14 cellular contexts compared by ENCODE assay signal in the genomic region with DNA sequence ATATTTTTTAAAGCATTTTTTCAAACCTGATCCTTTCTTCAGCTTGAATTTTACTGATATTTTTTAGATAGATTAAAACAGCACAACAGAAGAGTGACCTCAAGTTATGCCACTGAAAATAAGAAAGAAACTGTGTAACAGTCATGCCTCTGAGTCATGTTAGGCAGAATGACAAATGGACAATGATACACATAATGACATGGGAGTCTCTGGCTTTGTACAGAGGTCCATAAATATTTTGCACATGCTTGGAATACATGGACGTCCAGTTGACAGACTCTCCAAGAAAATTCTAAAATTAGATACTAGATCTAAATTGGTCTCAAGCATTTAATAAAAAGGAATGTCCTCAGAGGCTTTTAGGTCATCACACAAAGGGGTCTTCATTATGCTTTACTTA.
"Had no signal": no experiment of that assay in that cellular context is flagged by ENCODE, and none has a peak within 500 bp of the region (broad histone marks: within the 10 kb centered on the region; RNA-seq: fewer than 3 reads in every experiment).

No MANE protein-coding gene starts in this region.

- ATAC-seq: activated T-helper 17 cell treated with anti-CD3 and anti-CD28 coated beads, Interleukin-2, amount 50 U/mL, for 72 hours; left lung; pancreas had no signal

- H3K27ac ChIP-seq: brain microvascular endothelial cell, left lung, pancreas, thyroid gland had no signal

- H3K9me3 ChIP-seq: left lung, pancreas, thyroid gland had no signal

- H3K4me3 ChIP-seq: left lung, pancreas, thyroid gland had no signal

- H3K36me3 ChIP-seq: brain microvascular endothelial cell, left lung, pancreas, thyroid gland had no signal

- H3K27me3 ChIP-seq: brain microvascular endothelial cell, left lung, pancreas, thyroid gland had no signal

- H3K4me1 ChIP-seq: left lung, pancreas, thyroid gland had no signal

- DNase-seq: activated CD4-positive, alpha-beta T cell treated with anti-CD3 and anti-CD28 coated beads, Interleukin-2, amount 50 U/mL, for 1 hour; activated CD4-positive, CD25-positive, alpha-beta regulatory T cell; activated naive CD4-positive, alpha-beta T cell treated with anti-CD3 and anti-CD28 coated beads, Interleukin-2, amount 50 U/mL, for 16 hours; activated T-cell treated with anti-CD3 and anti-CD28 coated beads for 4 hours; brain microvascular endothelial cell; cerebellar nuclear complex; dermis blood vessel endothelial cell; erythroblast; mesenchymal stem cell; pancreas; T-helper 2 cell; thyroid gland had no signal
